Comparison of ENCODE assay signal across 8 cellular contexts in genomic region chr16:11781773-11782172, GRCh38. TPM values are rescaled to one million over a fixed set of nuclear protein-coding genes. Genes with fewer than 3 reads are reported as not detected.
DNase-seq lines count a peak whose midpoint lies in the region; ATAC-seq and TF ChIP-seq lines count a peak whose summit lies in the region.

No MANE protein-coding gene starts in this region.

- peaks cover 90% of the 10 kb centered on the region for H3K79me2 ChIP-seq in MM.1S (ENCODE audit: low read length)

- H3F3A ChIP-seq in MM.1S (ENCODE audit: insufficient read depth, low read length) = peaks cover 19% of the 10 kb centered on the region

- H3K27ac Mint-ChIP-seq in CD14-positive monocyte = peak overlapping the region in 6 of 7 donors; percentile 3 to 74 (median 38)

- H3K36me3 Mint-ChIP-seq in CD14-positive monocyte = peaks cover 31 to 48% of the 10 kb centered on the region in 2 donors

- no peaks in the 10 kb centered on the region for H3K9me2 ChIP-seq in MM.1S (replicated peaks; ENCODE audit: insufficient read depth, low read length)

- no peaks in the 10 kb centered on the region for H3K9me3 Mint-ChIP-seq in CD14-positive monocyte

- DNase-seq in CD14-positive monocyte (ENCODE audit: low spot score) = no peak
- no peak for DNase-seq in MM.1S
- DNase-seq in amygdala (lab: John Stamatoyannopoulos, UW) = peak in 39 of 56 donors; percentile 4 to 80 (median 31)
- DNase-seq in right lobe of liver = no peak
- no peak for DNase-seq in upper lobe of right lung
- no peak for DNase-seq in NCI-H1092 treated with DMSO at 0.1 percent for 48 hours (lab: John Stamatoyannopoulos, UW)
- DNase-seq in activated CD4-positive, alpha-beta T cell treated with anti-CD3 and anti-CD28 coated beads for 4 hours = no peak

- no peak for ATAC-seq in right lobe of liver
- ATAC-seq in upper lobe of right lung = no peak
- no peak for ATAC-seq in HG03520 (IDR thresholded peaks at IDR 0.05; ENCODE audit: unreplicated experiment)

- no peak overlapping the region for H2AFZ ChIP-seq in MM.1S (ENCODE audit: low read length)

- H3K4me1 ChIP-seq in MM.1S (ENCODE audit: low read length) (peaks cover 20% of the 10 kb centered on the region), right lobe of liver (peaks cover 0 to 31% (median 11%) of the 10 kb centered on the region in 4 donors), upper lobe of right lung (peaks cover 60% of the 10 kb centered on the region)

- WGBS in right lobe of liver (ENCODE audit: insufficient coverage, low coverage, low lambda C conversion rate, missing lambda C conversion rate) = 75% methylated on average over 5 of the region's 5 CpGs

- peak overlapping the region; percentile 62; the same call in 1 of the 2 replicates for H3K4me2 ChIP-seq in MM.1S (ENCODE audit: low read depth, low read length)

- H4K20me1 ChIP-seq in MM.1S (ENCODE audit: insufficient read depth, low read length) = no peaks in the 10 kb centered on the region; the same call in 1 of the 2 replicates

- TF ChIP-seq CTCF in CD14-positive monocyte (IDR thresholded peaks at IDR 0.05) (no peak), MM.1S (IDR thresholded peaks at IDR 0.05; ENCODE audit: low read length) (no peak), right lobe of liver (IDR thresholded peaks at IDR 0.05) (no peak), upper lobe of right lung (IDR thresholded peaks at IDR 0.05) (no peak)

- H3K27me3 ChIP-seq in MM.1S (replicated peaks; ENCODE audit: insufficient read depth, low read length) = no peaks in the 10 kb centered on the region
- no peaks in the 10 kb centered on the region for H3K27me3 ChIP-seq in right lobe of liver
- no peaks in the 10 kb centered on the region for H3K27me3 ChIP-seq in upper lobe of right lung

- H3K36me3 ChIP-seq in MM.1S (replicated peaks; ENCODE audit: insufficient read depth, low read length) = no peaks in the 10 kb centered on the region; the same call in 1 of the 2 replicates
- peaks cover 0 to 25% (median 7%) of the 10 kb centered on the region in 4 donors for H3K36me3 ChIP-seq in right lobe of liver
- H3K36me3 ChIP-seq in upper lobe of right lung = peaks cover 43% of the 10 kb centered on the region

- H3K9ac ChIP-seq in MM.1S (ENCODE audit: low read length) = no peak overlapping the region

- H3K27me3 Mint-ChIP-seq in CD14-positive monocyte (ENCODE audit: low read depth in 3 of 3) = no peaks in the 10 kb centered on the region

- H3K4me3 ChIP-seq in MM.1S (ENCODE audit: low read length) = no peak overlapping the region
- no peak overlapping the region for H3K4me3 ChIP-seq in right lobe of liver
- H3K4me3 ChIP-seq in upper lobe of right lung = no peak overlapping the region

- H3K27ac ChIP-seq in MM.1S (ENCODE audit: low read length) (peak overlapping the region; percentile 80; the same call in 1 of the 2 replicates), right lobe of liver (peak overlapping the region; percentile 5 to 66 (median 6)), upper lobe of right lung (peak overlapping the region; percentile 78)

- no peaks in the 10 kb centered on the region for H3K9me3 ChIP-seq in MM.1S (replicated peaks; ENCODE audit: insufficient read depth, low read length)
- H3K9me3 ChIP-seq in right lobe of liver = no peaks in the 10 kb centered on the region
- no peaks in the 10 kb centered on the region for H3K9me3 ChIP-seq in upper lobe of right lung

- no peak for TF ChIP-seq POLR2A in right lobe of liver (IDR thresholded peaks at IDR 0.05)

- peaks cover 27% of the 10 kb centered on the region for H3K4me1 Mint-ChIP-seq in CD14-positive monocyte

- intact Hi-C loops in CD14-positive monocyte (cut with micrococcal nuclease) (loop anchor here in 1 of 2 donors (5.0 kb wide), 1 partner anchor 549 kb away; no protein-coding TSS in a partner anchor), right lobe of liver (cut with DNase I) (no loop called here), upper lobe of right lung (cut with DNase I) (no loop called here)

- H3K4me3 Mint-ChIP-seq in CD14-positive monocyte = no peak overlapping the region

RNA-seq across cellular contexts. Expression of gene ZC3H7A, which starts 15.3 kb away (rescaled TPM):
- polyA plus RNA-seq in CD14-positive monocyte = 10 to 100 TPM; 22.6 to 27.5 TPM
- total RNA-seq in right lobe of liver = 10 to 100 TPM; 22.8 to 34.0 (median 26.9) TPM
- 71.2 TPM for total RNA-seq in upper lobe of right lung

RNA-seq across cellular contexts. Expression of gene TXNDC11, which starts 39.1 kb away (rescaled TPM):
- polyA plus RNA-seq in CD14-positive monocyte = 10 to 100 TPM; 32.9 to 40.6 TPM
- total RNA-seq in right lobe of liver (10 to 100 TPM; 43.2 to 63.3 (median 54.0) TPM), upper lobe of right lung (99.2 TPM)

Comparison
In these comparisons a context has a peak if more than half of its experiments do, and no peak if none do; other contexts are left out.
1. DNase-seq: peak in amygdala (39 of 56); none in CD14-positive monocyte (single experiment), MM.1S (single experiment), right lobe of liver (0 of 3), upper lobe of right lung (single experiment), NCI-H1092 treated with DMSO at 0.1 percent for 48 hours (single experiment) and activated CD4-positive, alpha-beta T cell treated with anti-CD3 and anti-CD28 coated beads for 4 hours (0 of 2).
2. H3K27ac ChIP-seq: peak in every context shown above with its lines; median percentile 80 in MM.1S; 78 in upper lobe of right lung; 6 in right lobe of liver.